In genomic region chr1:159925713-159926066, GRCh38 we compare ENCODE assay signal across 7 cellular contexts. TPM values are rescaled to one million over a fixed set of nuclear protein-coding genes. Genes with fewer than 3 reads are reported as not detected.
DNase-seq lines count a peak whose midpoint lies in the region; ATAC-seq and TF ChIP-seq lines count a peak whose summit lies in the region.

No MANE protein-coding gene starts in this region.

- in situ Hi-C loops in gastrocnemius medialis (cut with MboI; ENCODE audit: low sequenced_read_pairs in 4 of 4), result no loop called here

- peak overlapping the region; percentile 96 for H3K4me3 ChIP-seq in fibroblast of the aortic adventitia (ENCODE audit: low read depth, low read length)
- peak overlapping the region; percentile 74 to 77 (median 76) for H3K4me3 ChIP-seq in gastrocnemius medialis

- DNase-seq in SW480 (ENCODE audit: low spot score) (peak; percentile 52), fibroblast of the aortic adventitia (ENCODE audit: low read depth) (no peak), gastrocnemius medialis (no peak), dedifferentiated amniotic fluid mesenchymal stem cell (ENCODE audit: extremely low spot score) (no peak)

- H3K4me1 ChIP-seq in gastrocnemius medialis, result peaks cover 11 to 12% of the 10 kb centered on the region in 2 donors

- peak overlapping the region; percentile 84 to 94 (median 91) for H3K27ac ChIP-seq in gastrocnemius medialis

- ATAC-seq in GM18858 (IDR thresholded peaks at IDR 0.05; ENCODE audit: unreplicated experiment), result peak; percentile 1
- ATAC-seq in HG02642 (IDR thresholded peaks at IDR 0.05; ENCODE audit: poor library complexity, unreplicated experiment), result peak; percentile 2
- no peak for ATAC-seq in gastrocnemius medialis
- ATAC-seq in HG02840 (IDR thresholded peaks at IDR 0.05; ENCODE audit: low FRiP score, unreplicated experiment), result no peak

- peaks cover 16 to 24% (median 19%) of the 10 kb centered on the region in 3 donors for H3K27me3 ChIP-seq in gastrocnemius medialis

- H3K9me3 ChIP-seq in gastrocnemius medialis, result no peaks in the 10 kb centered on the region

- TF ChIP-seq CTCF in fibroblast of the aortic adventitia (IDR thresholded peaks at IDR 0.05; ENCODE audit: insufficient read depth, low read length) (no peak), gastrocnemius medialis (IDR thresholded peaks at IDR 0.05 in 4 of 5, conservative IDR thresholded peaks at IDR 0.05 in 1 of 5) (no peak)

- intact Hi-C loops in gastrocnemius medialis (cut with DNase I; ENCODE audit: low total_unique reads), result loop anchor here (10.0 kb wide), 1 partner anchor 71 kb away; no protein-coding TSS in a partner anchor

- TF ChIP-seq POLR2A in gastrocnemius medialis (IDR thresholded peaks at IDR 0.05), result peak in 1 of 2 donors; percentile 39

- H3K36me3 ChIP-seq in gastrocnemius medialis, result no peaks in the 10 kb centered on the region

RNA-seq across cellular contexts. Expression of gene TAGLN2, which starts 0.4 kb away (rescaled TPM):
- total RNA-seq in fibroblast of the aortic adventitia (ENCODE audit: low replicate concordance), result 62.4 and 228 TPM in 2 replicates
- total RNA-seq in gastrocnemius medialis, result 10 to 100 TPM; 28.8 to 48.2 (median 37.5) TPM

RNA-seq across cellular contexts. Expression of gene IGSF9, which starts 19.7 kb away (rescaled TPM):
- total RNA-seq in fibroblast of the aortic adventitia (ENCODE audit: low replicate concordance) (2.0 TPM in 1 of 2 replicates, not detected in the other), gastrocnemius medialis (under 1 TPM in 2 of 4 donors, not detected in 2; 0.10 to 0.11 TPM)

RNA-seq across cellular contexts. Expression of gene CFAP45, which starts 25.7 kb away (rescaled TPM):
- total RNA-seq in fibroblast of the aortic adventitia (ENCODE audit: low replicate concordance) (0.27 and 1.4 TPM in 2 replicates), gastrocnemius medialis (not detected)

RNA-seq across cellular contexts. Expression of gene SLAMF9, which starts 28.3 kb away (rescaled TPM):
- total RNA-seq in fibroblast of the aortic adventitia (ENCODE audit: low replicate concordance) (not detected in 2 replicates), gastrocnemius medialis (not detected)

Comparison
In these comparisons a context has a peak if more than half of its experiments do, and no peak if none do; other contexts are left out.
1. ATAC-seq: peak in GM18858 (single experiment) and HG02642 (single experiment); none in gastrocnemius medialis (0 of 2) and HG02840 (single experiment).